In genomic region chr3:194279701-194280360, GRCh38 we compare ENCODE assay signal across 13 cellular contexts.
"Had no signal": no experiment of that assay in that cellular context is flagged by ENCODE, and none has a peak within 500 bp of the region (broad histone marks: within the 10 kb centered on the region; RNA-seq: fewer than 3 reads in every experiment).

No MANE protein-coding gene starts in this region.

- H3K9ac ChIP-seq: SK-N-SH had no signal

- H3K9me3 ChIP-seq: body of pancreas, SK-N-SH, tibial nerve had no signal

- H3K9me3 Mint-ChIP-seq: activated CD8-positive, alpha-beta T cell treated with anti-CD3 and anti-CD28 coated beads for 36 hours; naive B cell had no signal

- H3K27ac Mint-ChIP-seq: activated CD8-positive, alpha-beta T cell treated with anti-CD3 and anti-CD28 coated beads for 36 hours; naive B cell had no signal

- DNase-seq: activated CD8-positive, alpha-beta T cell treated with anti-CD3 and anti-CD28 coated beads for 36 hours; activated naive CD4-positive, alpha-beta T cell treated with anti-CD3 and anti-CD28 coated beads, Interleukin-2, amount 10 ng/mL, durations not matched to agents 7 days and 5 days; body of pancreas; cerebellar nuclear complex; foreskin keratinocyte; naive B cell; occipital lobe; SK-N-SH; stimulated activated CD4-positive, alpha-beta T cell treated with anti-CD3 and anti-CD28 coated beads, Interleukin-4, amount 100 ng/mL, for 4 hours; T-helper 1 cell had no signal

- H3K4me2 ChIP-seq: SK-N-SH had no signal

- H3K4me3 Mint-ChIP-seq: activated CD8-positive, alpha-beta T cell treated with anti-CD3 and anti-CD28 coated beads for 36 hours; activated naive CD4-positive, alpha-beta T cell treated with anti-CD3 and anti-CD28 coated beads, Interleukin-2, amount 10 ng/mL, durations not matched to agents 7 days and 5 days; naive B cell had no signal

- H3K4me1 ChIP-seq: foreskin keratinocyte had no signal

- H3K27me3 ChIP-seq: body of pancreas, tibial nerve had no signal

- H3K36me3 Mint-ChIP-seq: activated naive CD4-positive, alpha-beta T cell treated with anti-CD3 and anti-CD28 coated beads, Interleukin-2, amount 10 ng/mL, durations not matched to agents 7 days and 5 days; naive B cell had no signal

- H3K27ac ChIP-seq: body of pancreas, dorsolateral prefrontal cortex, foreskin keratinocyte, VCaP had no signal

- H3K27me3 Mint-ChIP-seq: activated CD8-positive, alpha-beta T cell treated with anti-CD3 and anti-CD28 coated beads for 36 hours had no signal

- H3K4me3 ChIP-seq: body of pancreas, dorsolateral prefrontal cortex, tibial nerve had no signal

- H3K36me3 ChIP-seq: tibial nerve had no signal
